In genomic region chr12:120110550-120111501, GRCh38 we compare ENCODE assay signal across 8 cellular contexts. TPM values are rescaled to one million over a fixed set of nuclear protein-coding genes. Genes with fewer than 3 reads are reported as not detected.
A peak's percentile ranks its signal among the peaks of the same experiment; 100 is the strongest.
DNase-seq lines count a peak whose midpoint lies in the region; ATAC-seq and TF ChIP-seq lines count a peak whose summit lies in the region.

No MANE protein-coding gene starts in this region.

- no peaks in the 10 kb centered on the region for H3K27me3 ChIP-seq in osteoblast (ENCODE audit: insufficient read depth, low read length)
- no peaks in the 10 kb centered on the region for H3K27me3 ChIP-seq in BE2C

- H3K4me3 ChIP-seq in choroid plexus epithelial cell (ENCODE audit: low read depth, low read length) (no peak overlapping the region), osteoblast (ENCODE audit: insufficient read depth, low read length) (no peak overlapping the region), BE2C (ENCODE audit: low read depth, low read length) (no peak overlapping the region)

- peaks cover 9% of the 10 kb centered on the region for H3K36me3 ChIP-seq in osteoblast (ENCODE audit: insufficient read depth, low read length)
- H3K36me3 ChIP-seq in BE2C, result peaks cover 33% of the 10 kb centered on the region

- H3K79me2 ChIP-seq in osteoblast (ENCODE audit: insufficient read depth, low read length), result peaks cover 95% of the 10 kb centered on the region

- H3K4me1 ChIP-seq in osteoblast (ENCODE audit: insufficient read depth, low read length) (peaks cover 11% of the 10 kb centered on the region), BE2C (peaks cover 5% of the 10 kb centered on the region; the same call in 1 of the 2 replicates)

- no peak overlapping the region for H3K4me2 ChIP-seq in osteoblast (ENCODE audit: insufficient read depth, low read length)

- no peaks in the 10 kb centered on the region for H3K27me3 Mint-ChIP-seq in T-helper 1 cell treated with Interleukin-12 subunit alpha and Interleukin-12 subunit beta and Interleukin-4 antibody, amounts not matched to agents 30 μg/mL and 1 μg/mL, for 36 hours (ENCODE audit: low read depth)

- DNase-seq in choroid plexus epithelial cell (ENCODE audit: low read depth), result peak; percentile 53
- peak; percentile 65 for DNase-seq in osteoblast (ENCODE audit: insufficient read length, low spot score, missing footprints)
- DNase-seq in foreskin melanocyte, result no peak
- DNase-seq in BE2C, result no peak

- TF ChIP-seq CTCF in choroid plexus epithelial cell (conservative IDR thresholded peaks at IDR 0.05; ENCODE audit: low read depth, low read length), result no peak
- no peak for TF ChIP-seq CTCF in osteoblast (IDR thresholded peaks at IDR 0.05; ENCODE audit: extremely low read depth, low read depth, low read length)
- no peak for TF ChIP-seq CTCF in BE2C (IDR thresholded peaks at IDR 0.05; ENCODE audit: low read depth, low read length)

- H2AFZ ChIP-seq in osteoblast (ENCODE audit: low read length), result no peak overlapping the region

- H3K36me3 Mint-ChIP-seq in T-helper 1 cell treated with Interleukin-12 subunit alpha and Interleukin-12 subunit beta and Interleukin-4 antibody, amounts not matched to agents 30 μg/mL and 1 μg/mL, for 36 hours (ENCODE audit: low read depth), result peaks cover 42% of the 10 kb centered on the region

- no peaks in the 10 kb centered on the region for H3K9me3 Mint-ChIP-seq in T-helper 1 cell treated with Interleukin-12 subunit alpha and Interleukin-12 subunit beta and Interleukin-4 antibody, amounts not matched to agents 30 μg/mL and 1 μg/mL, for 36 hours

- H3K9me3 ChIP-seq in osteoblast (ENCODE audit: low read depth, low read length) (no peaks in the 10 kb centered on the region), BE2C (no peaks in the 10 kb centered on the region)

- H3K4me1 Mint-ChIP-seq in T-helper 1 cell treated with Interleukin-12 subunit alpha and Interleukin-12 subunit beta and Interleukin-4 antibody, amounts not matched to agents 30 μg/mL and 1 μg/mL, for 36 hours (ENCODE audit: low read depth), result peaks cover 57% of the 10 kb centered on the region

- H3K27ac Mint-ChIP-seq in T-helper 1 cell treated with Interleukin-12 subunit alpha and Interleukin-12 subunit beta and Interleukin-4 antibody, amounts not matched to agents 30 μg/mL and 1 μg/mL, for 36 hours, result peak overlapping the region; percentile 68

- no peak overlapping the region for H3K27ac ChIP-seq in osteoblast (ENCODE audit: low read depth, low read length)

- ATAC-seq in GM18870 (IDR thresholded peaks at IDR 0.05; ENCODE audit: unreplicated experiment), result peak; percentile 50
- ATAC-seq in HG02981 (IDR thresholded peaks at IDR 0.05; ENCODE audit: unreplicated experiment), result peak; percentile 64
- ATAC-seq in HG02884 (IDR thresholded peaks at IDR 0.05; ENCODE audit: unreplicated experiment), result no peak

- H3K4me3 Mint-ChIP-seq in T-helper 1 cell treated with Interleukin-12 subunit alpha and Interleukin-12 subunit beta and Interleukin-4 antibody, amounts not matched to agents 30 μg/mL and 1 μg/mL, for 36 hours, result peak overlapping the region; percentile 74

- H4K20me1 ChIP-seq in osteoblast (ENCODE audit: insufficient read depth, low read length), result peaks cover 76% of the 10 kb centered on the region

RNA-seq across cellular contexts. Expression of gene RAB35, which starts 5.7 kb away (rescaled TPM):
- total RNA-seq in osteoblast, result 25.0 and 27.4 TPM in 2 replicates
- polyA plus RNA-seq in BE2C (2012; ENCODE audit: insufficient read depth, insufficient read length, low read depth), result 176 TPM

Comparison
In these comparisons a context has a peak if more than half of its experiments do, and no peak if none do; other contexts are left out.
1. DNase-seq: peak in choroid plexus epithelial cell (single experiment) and osteoblast (single experiment); none in foreskin melanocyte (single experiment) and BE2C (single experiment).